ENCODE assay signal across 8 cellular contexts in genomic region chr1:1662830-1663560, GRCh38. TPM values are rescaled to one million over a fixed set of nuclear protein-coding genes. Genes with fewer than 3 reads are reported as not detected.
DNase-seq lines count a peak whose midpoint lies in the region; ATAC-seq and TF ChIP-seq lines count a peak whose summit lies in the region.
"Not testable (repeated sequence)": the region's sequence is repeated elsewhere in the genome, so short reads cannot be mapped to it uniquely, and the experiment has no call there.

No MANE protein-coding gene starts in this region.

- not testable (repeated sequence) for ATAC-seq in activated CD8-positive, alpha-beta T cell treated with anti-CD3 and anti-CD28 coated beads, Interleukin-2, amount 10 ng/mL, durations not matched to agents 7 days and 5 days; memory B cell (ENCODE audit: low read depth); gastrocnemius medialis

- H3K27ac ChIP-seq in HL-60 (replicated peaks): peak overlapping the region; percentile 87
- H3K27ac ChIP-seq in breast epithelium: peak overlapping the region; percentile 62 to 85
- H3K27ac ChIP-seq in gastrocnemius medialis: peak overlapping the region in 3 of 4 donors; percentile 69 to 82 (median 79)
- H3K27ac ChIP-seq in vagina: peak overlapping the region; percentile 51

- POLR2A ChIA-PET in activated CD8-positive, alpha-beta T cell treated with anti-CD3 and anti-CD28 coated beads, Interleukin-2, amount 10 ng/mL, durations not matched to agents 7 days and 5 days (lab: Charles Lee): not testable (repeated sequence)

- TF ChIP-seq POLR2A in breast epithelium (IDR thresholded peaks at IDR 0.05); gastrocnemius medialis (IDR thresholded peaks at IDR 0.05); vagina (IDR thresholded peaks at IDR 0.05): not testable (repeated sequence)

- not testable (repeated sequence) for H3K9me3 Mint-ChIP-seq in CD14-positive monocyte; activated CD8-positive, alpha-beta T cell treated with anti-CD3 and anti-CD28 coated beads, Interleukin-2, amount 10 ng/mL, durations not matched to agents 7 days and 5 days (ENCODE audit: insufficient read depth); memory B cell

- H3K27ac Mint-ChIP-seq in CD14-positive monocyte (peak overlapping the region in 4 of 7 donors; percentile 41 to 84 (median 72)), memory B cell (peak overlapping the region; percentile 68)
- peak overlapping the region; percentile 63 for H3K27ac Mint-ChIP-seq in activated CD8-positive, alpha-beta T cell treated with anti-CD3 and anti-CD28 coated beads, Interleukin-2, amount 10 ng/mL, durations not matched to agents 7 days and 5 days

- peaks cover 16% of the 10 kb centered on the region for H3K4me1 Mint-ChIP-seq in CD14-positive monocyte
- not testable (repeated sequence) for H3K4me1 Mint-ChIP-seq in activated CD8-positive, alpha-beta T cell treated with anti-CD3 and anti-CD28 coated beads, Interleukin-2, amount 10 ng/mL, durations not matched to agents 7 days and 5 days (ENCODE audit: low read depth); memory B cell

- H3K27me3 Mint-ChIP-seq in CD14-positive monocyte (ENCODE audit: low read depth in 3 of 3); activated CD8-positive, alpha-beta T cell treated with anti-CD3 and anti-CD28 coated beads, Interleukin-2, amount 10 ng/mL, durations not matched to agents 7 days and 5 days (ENCODE audit: low read depth); memory B cell: not testable (repeated sequence)

- in situ Hi-C loops in gastrocnemius medialis (cut with MboI; ENCODE audit: low sequenced_read_pairs in 4 of 4): not testable (repeated sequence)

- not testable (repeated sequence) for H3K4me3 Mint-ChIP-seq in CD14-positive monocyte; activated CD8-positive, alpha-beta T cell treated with anti-CD3 and anti-CD28 coated beads, Interleukin-2, amount 10 ng/mL, durations not matched to agents 7 days and 5 days; memory B cell

- intact Hi-C loops in CD14-positive monocyte (cut with micrococcal nuclease); breast epithelium (cut with DNase I; ENCODE audit: low total_unique reads); gastrocnemius medialis (cut with DNase I; ENCODE audit: low total_unique reads); vagina (cut with DNase I): not testable (repeated sequence)

- H3K36me3 ChIP-seq in breast epithelium: peaks cover 10% of the 10 kb centered on the region
- H3K36me3 ChIP-seq in gastrocnemius medialis: peaks cover 0 to 29% of the 10 kb centered on the region in 2 donors
- peaks cover 0 to 30% of the 10 kb centered on the region in 2 donors for H3K36me3 ChIP-seq in vagina

- DNase-seq in CD14-positive monocyte (ENCODE audit: low spot score); activated CD8-positive, alpha-beta T cell treated with anti-CD3 and anti-CD28 coated beads, Interleukin-2, amount 10 ng/mL, durations not matched to agents 7 days and 5 days; breast epithelium (ENCODE audit: low spot score in 2 of 2); memory B cell (ENCODE audit: low spot score in 2 of 2); gastrocnemius medialis; vagina (ENCODE audit: extremely low spot score in 2 of 2): not testable (repeated sequence)
- DNase-seq in HL-60 (ENCODE audit: low read depth in 1 of 2, low spot score in 1 of 2): peak in 1 of 2 experiments; percentile 57
- DNase-seq in fibroblast of peridontal ligament (ENCODE audit: extremely low read depth): peak; percentile 11

- not testable (repeated sequence) for H3K9me3 ChIP-seq in breast epithelium, gastrocnemius medialis, vagina

- CTCF ChIA-PET in activated CD8-positive, alpha-beta T cell treated with anti-CD3 and anti-CD28 coated beads, Interleukin-2, amount 10 ng/mL, durations not matched to agents 7 days and 5 days (lab: Charles Lee): not testable (repeated sequence)

- not testable (repeated sequence) for H3K27me3 ChIP-seq in HL-60 (ENCODE audit: insufficient read depth, poor library complexity, severe bottlenecking); breast epithelium; gastrocnemius medialis; vagina

- H3K4me3 ChIP-seq in HL-60 (replicated peaks; ENCODE audit: insufficient read depth, low read length); breast epithelium; gastrocnemius medialis; vagina: not testable (repeated sequence)

- TF ChIP-seq CTCF in CD14-positive monocyte (IDR thresholded peaks at IDR 0.05); HL-60 (IDR thresholded peaks at IDR 0.05; ENCODE audit: insufficient read depth, low read length); breast epithelium (IDR thresholded peaks at IDR 0.05); gastrocnemius medialis (IDR thresholded peaks at IDR 0.05 in 4 of 5, conservative IDR thresholded peaks at IDR 0.05 in 1 of 5); vagina (IDR thresholded peaks at IDR 0.05): not testable (repeated sequence)

- not testable (repeated sequence) for H3K4me1 ChIP-seq in breast epithelium, vagina
- H3K4me1 ChIP-seq in gastrocnemius medialis: peaks cover 8 to 12% of the 10 kb centered on the region in 2 donors

- peaks cover 15 to 33% of the 10 kb centered on the region in 2 donors for H3K36me3 Mint-ChIP-seq in CD14-positive monocyte
- H3K36me3 Mint-ChIP-seq in activated CD8-positive, alpha-beta T cell treated with anti-CD3 and anti-CD28 coated beads, Interleukin-2, amount 10 ng/mL, durations not matched to agents 7 days and 5 days (ENCODE audit: low read depth): peaks cover 16% of the 10 kb centered on the region
- not testable (repeated sequence) for H3K36me3 Mint-ChIP-seq in memory B cell

RNA-seq across cellular contexts. Expression of gene CDK11B, which starts 4.2 kb away (rescaled TPM):
- polyA plus RNA-seq in CD14-positive monocyte: 1 to 10 TPM; 2.5 to 6.6 TPM
- 10 to 100 TPM; 35.4 to 39.5 TPM for total RNA-seq in activated CD8-positive, alpha-beta T cell treated with anti-CD3 and anti-CD28 coated beads, Interleukin-2, amount 10 ng/mL, durations not matched to agents 7 days and 5 days
- 10 to 100 TPM; 17.4 to 30.3 (median 26.2) TPM for total RNA-seq in breast epithelium
- total RNA-seq in gastrocnemius medialis: 10 to 100 TPM; 19.5 to 49.0 (median 42.2) TPM
- 16.5 TPM for total RNA-seq in vagina

RNA-seq across cellular contexts. Expression of gene SLC35E2B, which starts 29.6 kb away (rescaled TPM):
- 10 to 100 TPM; 12.2 to 17.7 TPM for polyA plus RNA-seq in CD14-positive monocyte
- 10 to 100 TPM; 39.6 to 40.7 TPM for total RNA-seq in activated CD8-positive, alpha-beta T cell treated with anti-CD3 and anti-CD28 coated beads, Interleukin-2, amount 10 ng/mL, durations not matched to agents 7 days and 5 days
- total RNA-seq in breast epithelium: 10 to 100 TPM; 37.3 to 96.4 (median 45.6) TPM
- 10 to 100 TPM; 13.5 to 21.8 (median 15.2) TPM for total RNA-seq in gastrocnemius medialis
- 38.3 TPM for total RNA-seq in vagina

RNA-seq across cellular contexts. Expression of gene MMP23B, which starts 31.0 kb away (rescaled TPM):
- polyA plus RNA-seq in CD14-positive monocyte: under 1 TPM; 0.21 to 0.24 TPM
- total RNA-seq in activated CD8-positive, alpha-beta T cell treated with anti-CD3 and anti-CD28 coated beads, Interleukin-2, amount 10 ng/mL, durations not matched to agents 7 days and 5 days: 1 to 10 TPM; 1.7 to 2.0 TPM
- total RNA-seq in breast epithelium (10 to 100 TPM in 1 of 3 donors, 1 to 10 TPM in 2; 2.7 to 15.5 (median 7.5) TPM), gastrocnemius medialis (under 1 TPM in 1 of 4 donors, not detected in 3; 0.62 TPM), vagina (42.7 TPM)

RNA-seq across cellular contexts. Expression of gene MIB2, which starts 47.7 kb away (rescaled TPM):
- polyA plus RNA-seq in CD14-positive monocyte: 1 to 10 TPM; 5.4 to 5.6 TPM
- total RNA-seq in activated CD8-positive, alpha-beta T cell treated with anti-CD3 and anti-CD28 coated beads, Interleukin-2, amount 10 ng/mL, durations not matched to agents 7 days and 5 days: 10 to 100 TPM; 49.3 to 50.7 TPM
- 10 to 100 TPM; 32.0 to 69.5 (median 48.9) TPM for total RNA-seq in breast epithelium
- 100 to 1,000 TPM in 2 of 4 donors, 10 to 100 TPM in 2; 66.4 to 154 (median 117) TPM for total RNA-seq in gastrocnemius medialis
- 66.8 TPM for total RNA-seq in vagina
